In the genomic region with DNA sequence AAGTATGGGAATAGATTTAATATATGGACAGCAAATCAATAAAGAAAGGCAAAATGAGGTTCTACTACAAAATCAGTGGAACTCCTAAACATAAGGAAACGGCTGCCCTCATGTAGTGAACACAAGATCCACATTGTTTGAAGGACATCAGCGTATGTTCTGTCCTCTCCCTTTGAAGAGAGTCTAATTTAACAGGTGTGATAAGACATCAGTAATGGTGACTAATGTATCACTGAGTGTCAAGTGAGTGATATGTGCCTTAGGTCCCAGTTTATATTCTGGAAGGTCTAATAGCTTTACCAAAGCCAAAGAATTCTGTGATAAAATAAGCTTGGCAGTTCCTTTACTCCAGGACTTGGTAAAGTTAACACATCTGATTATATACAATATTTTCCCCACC, we compare ENCODE assay signal across 17 cellular contexts.
DNase-seq lines count a peak whose midpoint lies in the region; ATAC-seq and TF ChIP-seq lines count a peak whose summit lies in the region.
"Had no signal": no experiment of that assay in that cellular context is flagged by ENCODE, and none has a peak within 500 bp of the region (broad histone marks: within the 10 kb centered on the region; RNA-seq: fewer than 3 reads in every experiment).

No MANE protein-coding gene starts in this region.

- no peak overlapping the region for H4K8ac ChIP-seq in mesenchymal stem cell (ENCODE audit: low read length)

- no peak overlapping the region for H2BK12ac ChIP-seq in mesenchymal stem cell (ENCODE audit: low read length in 2 of 2)

- H2BK120ac ChIP-seq in mesenchymal stem cell (ENCODE audit: low read depth, low read length) = no peak overlapping the region

- peaks cover 43% of the 10 kb centered on the region for H3K36me3 Mint-ChIP-seq in endodermal cell (ENCODE audit: low read depth)
- H3K36me3 Mint-ChIP-seq: CD4-positive, CD25-positive, alpha-beta regulatory T cell had no signal

- 91 to 100% methylated on average over 2 of the region's 2 CpGs for WGBS in endodermal cell (ENCODE audit: insufficient coverage in 1 of 2, insufficient read length in 1 of 2), 2 experiments
- 69% methylated on average over 2 of the region's 2 CpGs for WGBS in right cardiac atrium
- WGBS in mesenchymal stem cell = 100% methylated on average over 2 of the region's 2 CpGs

- DNase-seq in LHCN-M2 (ENCODE audit: low read depth) (peak; percentile 8), endodermal cell (no peak), right cardiac atrium (no peak), NCI-H345 (lab: John Stamatoyannopoulos, UW) (no peak), NCI-H1105 treated with DMSO at 0.1 percent for 48 hours (lab: John Stamatoyannopoulos, UW) (no peak), mesenchymal stem cell (no peak)
- DNase-seq: ACHN; BE2C; C1 segment of cervical spinal cord; CD4-positive, CD25-positive, alpha-beta regulatory T cell; CD8-positive, alpha-beta memory T cell; COR-L47; DMS 273 treated with DMSO at 0.1 percent for 48 hours; DMS53; DND-41; GM23248; HCEC 1CT had no signal

- no peak overlapping the region for H2BK15ac ChIP-seq in mesenchymal stem cell (ENCODE audit: low read depth, poor library complexity, severe bottlenecking)

- H3K27ac Mint-ChIP-seq in endodermal cell = no peak overlapping the region
- H3K27ac Mint-ChIP-seq: CD4-positive, CD25-positive, alpha-beta regulatory T cell; CD8-positive, alpha-beta memory T cell had no signal

- no peak overlapping the region for H3K23ac ChIP-seq in mesenchymal stem cell (ENCODE audit: low read length in 2 of 2)

- H3K9me3 ChIP-seq in endodermal cell (ENCODE audit: control insufficient read depth, low read length) (peaks cover 46% of the 10 kb centered on the region), right cardiac atrium (ENCODE audit: control insufficient read depth, low read length) (no peaks in the 10 kb centered on the region), mesenchymal stem cell (ENCODE audit: control insufficient read depth, low read length) (peaks cover 22% of the 10 kb centered on the region)
- H3K9me3 ChIP-seq: BE2C had no signal

- H3K36me3 ChIP-seq in endodermal cell (ENCODE audit: control insufficient read depth, insufficient read depth, low read length) (peaks cover 35% of the 10 kb centered on the region), mesenchymal stem cell (ENCODE audit: control insufficient read depth in 1 of 2, insufficient read depth in 2 of 2, low read depth in 1 of 2, low read length in 2 of 2) (peaks cover 4 to 12% of the 10 kb centered on the region in 2 experiments)
- H3K36me3 ChIP-seq: BE2C had no signal

- no peak overlapping the region for H3K18ac ChIP-seq in mesenchymal stem cell (ENCODE audit: low read depth in 1 of 2, low read length in 2 of 2)

- peaks cover 36% of the 10 kb centered on the region for H3K9me3 Mint-ChIP-seq in endodermal cell

- H4K91ac ChIP-seq in mesenchymal stem cell (ENCODE audit: low read length) = no peak overlapping the region

- H3K79me1 ChIP-seq in mesenchymal stem cell (replicated peaks; ENCODE audit: low read length, poor library complexity, severe bottlenecking) = peaks cover 38% of the 10 kb centered on the region

- H3K14ac ChIP-seq in mesenchymal stem cell (ENCODE audit: low read length in 2 of 2) = no peak overlapping the region

- peak; percentile 43 to 59 for ATAC-seq in right cardiac atrium

- H2AFZ ChIP-seq in mesenchymal stem cell (ENCODE audit: low read depth, low read length) = no peak overlapping the region
- H2AFZ ChIP-seq: GM23248 had no signal

- H3K4me1 ChIP-seq in endodermal cell (ENCODE audit: control insufficient read depth, insufficient read depth, low read length) (no peaks in the 10 kb centered on the region), right cardiac atrium (ENCODE audit: control insufficient read depth, insufficient read depth, low read length) (peaks cover 12% of the 10 kb centered on the region), mesenchymal stem cell (ENCODE audit: control insufficient read depth, insufficient read depth, low read depth, low read length) (peaks cover 7% of the 10 kb centered on the region)
- H3K4me1 ChIP-seq: BE2C had no signal

- TF ChIP-seq CTCF in endodermal cell (conservative IDR thresholded peaks at IDR 0.05) = no peak

- no peak overlapping the region for H2AK5ac ChIP-seq in mesenchymal stem cell (ENCODE audit: low read length, severe bottlenecking)

- H3K9ac ChIP-seq in endodermal cell (ENCODE audit: extremely low read depth, low read length, poor library complexity, severe bottlenecking) = no peak overlapping the region
- H3K9ac ChIP-seq in mesenchymal stem cell (ENCODE audit: low read length) = no peak overlapping the region
- H3K9ac ChIP-seq: GM23248 had no signal

- no peak overlapping the region for H3K4me3 Mint-ChIP-seq in endodermal cell
- H3K4me3 Mint-ChIP-seq: CD4-positive, CD25-positive, alpha-beta regulatory T cell; CD8-positive, alpha-beta memory T cell had no signal

- no peak overlapping the region for H3K4ac ChIP-seq in mesenchymal stem cell (ENCODE audit: low read depth in 1 of 2, low read length in 2 of 2)

- no peak overlapping the region for H3K4me2 ChIP-seq in mesenchymal stem cell (ENCODE audit: low read length, poor library complexity, severe bottlenecking)

- peaks cover 4% of the 10 kb centered on the region for H3K27me3 Mint-ChIP-seq in endodermal cell (ENCODE audit: insufficient read depth)
- H3K27me3 Mint-ChIP-seq: CD4-positive, CD25-positive, alpha-beta regulatory T cell; CD8-positive, alpha-beta memory T cell had no signal

- H3K4me3 ChIP-seq in endodermal cell (ENCODE audit: low read length) (peak overlapping the region; percentile 65), right cardiac atrium (ENCODE audit: low read length) (no peak overlapping the region), mesenchymal stem cell (ENCODE audit: insufficient read depth in 1 of 2, low read depth in 1 of 2, low read length in 2 of 2) (no peak overlapping the region)
- H3K4me3 ChIP-seq: GM23248 had no signal

- intact Hi-C loops in right cardiac atrium (cut with DNase I) = no loop called here

- H2BK5ac ChIP-seq in mesenchymal stem cell (ENCODE audit: low read depth, low read length, poor library complexity, severe bottlenecking) = no peak overlapping the region

- H3K27ac ChIP-seq in endodermal cell (ENCODE audit: low read depth, low read length) = no peak overlapping the region
- no peak overlapping the region for H3K27ac ChIP-seq in right cardiac atrium (ENCODE audit: low read length)
- no peak overlapping the region for H3K27ac ChIP-seq in mesenchymal stem cell (ENCODE audit: low read length, poor library complexity, severe bottlenecking)
- H3K27ac ChIP-seq: GM23248 had no signal

- H3K27me3 ChIP-seq in endodermal cell (ENCODE audit: control insufficient read depth, insufficient read depth, low read length, poor library complexity, severe bottlenecking) (no peaks in the 10 kb centered on the region), right cardiac atrium (ENCODE audit: control insufficient read depth, insufficient read depth) (no peaks in the 10 kb centered on the region), mesenchymal stem cell (ENCODE audit: control insufficient read depth in 1 of 2, insufficient read depth in 1 of 2, low read length in 2 of 2) (no peaks in the 10 kb centered on the region)
- H3K27me3 ChIP-seq: BE2C had no signal

- peaks cover 10% of the 10 kb centered on the region for H3K4me1 Mint-ChIP-seq in endodermal cell
- H3K4me1 Mint-ChIP-seq: CD4-positive, CD25-positive, alpha-beta regulatory T cell; CD8-positive, alpha-beta memory T cell had no signal
